18 cellular contexts compared by ENCODE assay signal in the genomic region with DNA sequence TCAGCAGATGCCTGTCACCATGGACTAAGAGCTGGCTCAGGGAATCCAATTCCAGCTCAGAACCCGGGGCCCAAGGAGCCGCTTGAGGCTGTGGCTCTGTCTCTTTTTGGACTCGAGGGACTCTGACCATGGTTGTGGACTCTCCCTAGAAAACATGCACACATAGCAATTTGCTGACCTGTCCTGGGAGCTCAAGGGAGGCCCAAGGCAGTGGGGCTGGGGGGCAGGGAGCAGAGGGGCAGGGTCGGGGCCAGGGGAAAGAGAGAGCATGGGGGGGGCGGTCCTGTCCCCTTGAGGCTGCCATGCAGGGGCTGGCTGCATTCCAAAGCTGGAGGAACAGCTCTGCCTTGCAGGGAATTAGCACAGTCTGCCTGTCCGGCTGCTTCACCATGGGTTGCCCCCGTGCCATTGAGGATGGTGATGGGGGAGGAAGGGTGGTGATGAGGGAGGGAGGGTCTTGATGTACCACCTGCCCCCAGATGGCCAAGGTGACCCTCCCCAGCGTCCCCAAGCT.
DNase-seq lines count a peak whose midpoint lies in the region; ATAC-seq and TF ChIP-seq lines count a peak whose summit lies in the region.
"Had no signal": no experiment of that assay in that cellular context is flagged by ENCODE, and none has a peak within 500 bp of the region (broad histone marks: within the 10 kb centered on the region; RNA-seq: fewer than 3 reads in every experiment).

No MANE protein-coding gene starts in this region.

- H3K27ac ChIP-seq in heart right ventricle, result no peak overlapping the region
- no peak overlapping the region for H3K27ac ChIP-seq in Peyer's patch
- H3K27ac ChIP-seq: neural progenitor cell had no signal

- H3K27me3 ChIP-seq in heart right ventricle (peaks cover 3 to 92% (median 17%) of the 10 kb centered on the region in 7 donors), Peyer's patch (no peaks in the 10 kb centered on the region)
- H3K27me3 ChIP-seq: neural progenitor cell had no signal

- H3K4me1 ChIP-seq in heart right ventricle, result peaks cover 0 to 2% (median 0%) of the 10 kb centered on the region in 9 donors
- peaks cover 0 to 2% (median 0%) of the 10 kb centered on the region in 4 donors for H3K4me1 ChIP-seq in Peyer's patch
- H3K4me1 ChIP-seq: neural progenitor cell had no signal

- intact Hi-C loops in Right ventricle myocardium inferior (cut with DNase I), result no loop called here
- intact Hi-C loops in heart right ventricle (cut with DNase I), result loop anchor here in 1 of 10 donors (10.0 kb wide), 1 partner anchor 53 kb away; no protein-coding TSS in a partner anchor

- H3K9me3 ChIP-seq in heart right ventricle (peaks cover 0 to 12% (median 5%) of the 10 kb centered on the region in 11 donors), Peyer's patch (peaks cover 0 to 11% (median 2%) of the 10 kb centered on the region in 4 donors)

- no peak overlapping the region for H3K4me3 ChIP-seq in heart right ventricle
- no peak overlapping the region for H3K4me3 ChIP-seq in Peyer's patch
- H3K4me3 ChIP-seq: neural progenitor cell had no signal

- WGBS in heart right ventricle, 2 donors, result 57% methylated on average over 8 of the region's 8 CpGs

- DNase-seq in Right ventricle myocardium inferior (ENCODE audit: missing footprints) (peak; percentile 71), heart right ventricle (no peak), Peyer's patch (peak; percentile 15 to 51 (median 44)), left lobe of liver (ENCODE audit: low spot score) (peak; percentile 51), ureter (ENCODE audit: low spot score) (peak; percentile 44), HUDEP-2 (lab: John Stamatoyannopoulos, UW; ENCODE audit: unreplicated experiment in 76 of 76) (no peak)
- DNase-seq: activated B cell treated with CpG ODN at 0.5 μM for 24 hours; activated T-cell treated with anti-CD3 and anti-CD28 coated beads, Interleukin-2, amount 50 U/mL, for 24 hours; Calu3; central memory CD4-positive, alpha-beta T cell; GF-D8; HFFc6; KBM-7; mammary epithelial cell had no signal

- TF ChIP-seq CTCF in heart right ventricle (IDR thresholded peaks at IDR 0.05) (no peak), Peyer's patch (IDR thresholded peaks at IDR 0.05) (no peak)

- H3K36me3 ChIP-seq in heart right ventricle (no peaks in the 10 kb centered on the region), Peyer's patch (no peaks in the 10 kb centered on the region)
- H3K36me3 ChIP-seq: neural progenitor cell had no signal

- no peak for TF ChIP-seq POLR2A in Peyer's patch (IDR thresholded peaks at IDR 0.05)

- ATAC-seq in Right ventricle myocardium inferior, result no peak
- ATAC-seq in heart right ventricle, result no peak
- ATAC-seq in left lobe of liver, result no peak
- ATAC-seq in HG02884 (IDR thresholded peaks at IDR 0.05; ENCODE audit: unreplicated experiment), result no peak
- no peak for ATAC-seq in HG03442 (IDR thresholded peaks at IDR 0.05; ENCODE audit: unreplicated experiment)
- ATAC-seq: activated naive CD8-positive, alpha-beta T cell treated with anti-CD3 and anti-CD28 coated beads, Interleukin-2, amount 50 U/mL, for 24 hours had no signal

Comparison
In these comparisons a context has a peak if more than half of its experiments do, and no peak if none do; other contexts are left out.
1. DNase-seq: peak in Right ventricle myocardium inferior (single experiment), Peyer's patch (3 of 3), left lobe of liver (single experiment) and ureter (single experiment); none in heart right ventricle (0 of 2) and HUDEP-2 (0 of 76).